26 cellular contexts compared by ENCODE assay signal in the genomic region with DNA sequence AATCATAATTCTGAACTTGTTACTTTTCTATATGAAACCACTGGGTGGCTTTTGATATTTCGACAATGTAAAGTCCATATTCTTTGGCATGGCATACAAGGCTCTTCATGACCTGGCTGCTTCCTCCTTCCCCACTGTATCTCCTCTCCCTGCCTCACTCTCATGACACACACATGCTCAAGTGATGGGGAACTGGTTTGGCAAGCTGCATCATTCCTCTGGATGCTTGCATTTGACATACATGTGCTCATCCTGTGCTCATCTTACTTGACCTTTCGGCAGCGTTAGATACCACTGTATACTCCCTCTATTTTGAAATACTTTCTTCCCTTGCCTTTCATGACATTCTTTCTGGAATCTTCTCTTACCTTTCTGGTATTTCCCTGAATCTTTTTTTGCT. TPM values are rescaled to one million over a fixed set of nuclear protein-coding genes. Genes with fewer than 3 reads are reported as not detected.
"Had no signal": no experiment of that assay in that cellular context is flagged by ENCODE, and none has a peak within 500 bp of the region (broad histone marks: within the 10 kb centered on the region; RNA-seq: fewer than 3 reads in every experiment).

No MANE protein-coding gene starts in this region.

- ATAC-seq: activated CD8-positive, alpha-beta memory T cell treated with anti-CD3 and anti-CD28 coated beads, Interleukin-2, amount 10 ng/mL, durations not matched to agents 7 days and 5 days; activated naive CD4-positive, alpha-beta T cell treated with anti-CD3 and anti-CD28 coated beads, Interleukin-2, amount 50 U/mL, for 72 hours had no signal

- FAIRE-seq: astrocyte, RCC 7860 had no signal

- H3K9me3 ChIP-seq: SJSA1 had no signal

- H3K27ac ChIP-seq: cardiac muscle cell, SJSA1 had no signal

- H3K4me3 ChIP-seq: cardiac muscle cell, SJSA1 had no signal

- H3K27me3 ChIP-seq: cardiac muscle cell, SJSA1 had no signal

- H3K36me3 ChIP-seq: cardiac muscle cell, SJSA1 had no signal

- DNase-seq: activated B cell treated with CpG ODN at 0.5 μM for 24 hours; activated CD4-positive, alpha-beta T cell treated with anti-CD3 and anti-CD28 coated beads for 1 hour; activated CD4-positive, alpha-beta T cell treated with anti-CD3 and anti-CD28 coated beads, Interleukin-2, amount 10 ng/mL, durations not matched to agents 24 days and 14 days; activated CD4-positive, alpha-beta T cell treated with anti-CD3 and anti-CD28 coated beads, Interleukin-2, amount 50 U/mL, for 48 hours; activated CD8-positive, alpha-beta memory T cell treated with anti-CD3 and anti-CD28 coated beads, Interleukin-2, amount 10 ng/mL, durations not matched to agents 7 days and 5 days; activated effector memory CD4-positive, alpha-beta T cell treated with Interleukin-2 at 50 U/mL for 16 hours; activated naive CD4-positive, alpha-beta T cell; activated T-cell treated with anti-CD3 and anti-CD28 coated beads, Interleukin-2, amount 50 U/mL, for 24 hours; amygdala; Kasumi-1; KBM-7; NCI-H1048; NCI-H1930; NCI-H2107; NCI-H2171 treated with DMSO at 0.1 percent for 48 hours; NCI-H345; NCI-H510A; NCI-H526 treated with DMSO at 0.1 percent for 48 hours; NCI-H82; OCI-M1; SHP77 had no signal

RNA-seq across cellular contexts. Expression of a gene that starts 57.4 kb away (rescaled TPM):
- total RNA-seq: activated CD4-positive, alpha-beta T cell treated with anti-CD3 and anti-CD28 coated beads, Interleukin-2, amount 10 ng/mL, durations not matched to agents 24 days and 14 days had no signal
